ENCODE assay signal across 8 cellular contexts in genomic region chr6:29924731-29925130, GRCh38. TPM values are rescaled to one million over a fixed set of nuclear protein-coding genes. Genes with fewer than 3 reads are reported as not detected.
DNase-seq lines count a peak whose midpoint lies in the region; ATAC-seq and TF ChIP-seq lines count a peak whose summit lies in the region.

No MANE protein-coding gene starts in this region.

- peak overlapping the region; percentile 91 for H3K27ac Mint-ChIP-seq in T-helper 2 cell treated with Interferon-gamma antibody and Interleukin-4, amounts not matched to agents 5 μg/mL and 100 μg/mL, for 36 hours
- H3K27ac Mint-ChIP-seq in activated naive CD4-positive, alpha-beta T cell treated with anti-CD3 and anti-CD28 coated beads, Interleukin-2, amount 50 U/mL, for 24 hours, result peak overlapping the region; percentile 94
- peak overlapping the region; percentile 52 for H3K27ac Mint-ChIP-seq in nephron progenitor cell

- no peak for TF ChIP-seq CTCF in nephron progenitor cell (IDR thresholded peaks at IDR 0.05)

- H3K36me3 Mint-ChIP-seq in T-helper 2 cell treated with Interferon-gamma antibody and Interleukin-4, amounts not matched to agents 5 μg/mL and 100 μg/mL, for 36 hours (ENCODE audit: low read depth), result peaks cover 8% of the 10 kb centered on the region
- H3K36me3 Mint-ChIP-seq in activated naive CD4-positive, alpha-beta T cell treated with anti-CD3 and anti-CD28 coated beads, Interleukin-2, amount 50 U/mL, for 24 hours, result peaks cover 14% of the 10 kb centered on the region
- H3K36me3 Mint-ChIP-seq in nephron progenitor cell (ENCODE audit: low read depth), result no peaks in the 10 kb centered on the region

- DNase-seq in T-helper 2 cell treated with Interferon-gamma antibody and Interleukin-4, amounts not matched to agents 5 μg/mL and 100 μg/mL, for 36 hours (ENCODE audit: low spot score), result peak; percentile 48
- no peak for DNase-seq in T-helper 2 cell
- peak; percentile 53 for DNase-seq in RKO (ENCODE audit: low spot score)
- no peak for DNase-seq in nephron progenitor cell
- no peak for DNase-seq in left lobe of liver (ENCODE audit: low spot score)

- ATAC-seq in GM19395 (IDR thresholded peaks at IDR 0.05; ENCODE audit: unreplicated experiment) (no peak), left lobe of liver (no peak), HG03159 (IDR thresholded peaks at IDR 0.05; ENCODE audit: unreplicated experiment) (no peak)

- no peaks in the 10 kb centered on the region for H3K9me3 Mint-ChIP-seq in T-helper 2 cell treated with Interferon-gamma antibody and Interleukin-4, amounts not matched to agents 5 μg/mL and 100 μg/mL, for 36 hours
- no peaks in the 10 kb centered on the region for H3K9me3 Mint-ChIP-seq in activated naive CD4-positive, alpha-beta T cell treated with anti-CD3 and anti-CD28 coated beads, Interleukin-2, amount 50 U/mL, for 24 hours
- H3K9me3 Mint-ChIP-seq in nephron progenitor cell, result peaks cover 19% of the 10 kb centered on the region

- H3K4me3 Mint-ChIP-seq in T-helper 2 cell treated with Interferon-gamma antibody and Interleukin-4, amounts not matched to agents 5 μg/mL and 100 μg/mL, for 36 hours, result peak overlapping the region; percentile 78
- peak overlapping the region; percentile 87 for H3K4me3 Mint-ChIP-seq in activated naive CD4-positive, alpha-beta T cell treated with anti-CD3 and anti-CD28 coated beads, Interleukin-2, amount 50 U/mL, for 24 hours
- H3K4me3 Mint-ChIP-seq in nephron progenitor cell, result no peak overlapping the region

- peaks cover 21% of the 10 kb centered on the region for H3K27me3 Mint-ChIP-seq in T-helper 2 cell treated with Interferon-gamma antibody and Interleukin-4, amounts not matched to agents 5 μg/mL and 100 μg/mL, for 36 hours (ENCODE audit: low read depth)
- no peaks in the 10 kb centered on the region for H3K27me3 Mint-ChIP-seq in activated naive CD4-positive, alpha-beta T cell treated with anti-CD3 and anti-CD28 coated beads, Interleukin-2, amount 50 U/mL, for 24 hours
- peaks cover 19% of the 10 kb centered on the region for H3K27me3 Mint-ChIP-seq in nephron progenitor cell (ENCODE audit: low read depth, poor library complexity)

- peaks cover 29% of the 10 kb centered on the region for H3K4me1 Mint-ChIP-seq in T-helper 2 cell treated with Interferon-gamma antibody and Interleukin-4, amounts not matched to agents 5 μg/mL and 100 μg/mL, for 36 hours (ENCODE audit: low read depth)
- peaks cover 45% of the 10 kb centered on the region for H3K4me1 Mint-ChIP-seq in activated naive CD4-positive, alpha-beta T cell treated with anti-CD3 and anti-CD28 coated beads, Interleukin-2, amount 50 U/mL, for 24 hours
- H3K4me1 Mint-ChIP-seq in nephron progenitor cell, result no peaks in the 10 kb centered on the region

RNA-seq across cellular contexts. Expression of gene HLA-A, which starts 17.6 kb away (rescaled TPM):
- total RNA-seq in left lobe of liver, result 125 TPM

Comparison
In these comparisons a context has a peak if more than half of its experiments do, and no peak if none do; other contexts are left out.
1. DNase-seq: peak in T-helper 2 cell treated with Interferon-gamma antibody and Interleukin-4, amounts not matched to agents 5 μg/mL and 100 μg/mL, for 36 hours (single experiment) and RKO (single experiment); none in T-helper 2 cell (0 of 5), nephron progenitor cell (single experiment) and left lobe of liver (single experiment).
2. Peak in every context shown above with its lines, with median percentiles within 50 percentile points of each other: H3K27ac Mint-ChIP-seq.